ENCODE assay signal across 17 cellular contexts in genomic region chr5:59923465-59923864, GRCh38. TPM values are rescaled to one million over a fixed set of nuclear protein-coding genes. Genes with fewer than 3 reads are reported as not detected.
A peak's percentile ranks its signal among the peaks of the same experiment; 100 is the strongest.
DNase-seq lines count a peak whose midpoint lies in the region; ATAC-seq, FAIRE-seq and TF ChIP-seq lines count a peak whose summit lies in the region.
"Had no signal": no experiment of that assay in that cellular context is flagged by ENCODE, and none has a peak within 500 bp of the region (broad histone marks: within the 10 kb centered on the region; RNA-seq: fewer than 3 reads in every experiment).

No MANE protein-coding gene starts in this region.

- H3K4me3 Mint-ChIP-seq in H9: no peak overlapping the region
- H3K4me3 Mint-ChIP-seq: activated naive CD8-positive, alpha-beta T cell treated with anti-CD3 and anti-CD28 coated beads, Interleukin-2, amount 50 U/mL, for 24 hours; CD4-positive, CD25-positive, alpha-beta regulatory T cell; dendritic cell treated with granulocyte-macrophage colony-stimulating factor and Interleukin-4, amounts not matched to agents 40 ng/mL and 50 ng/mL, for 4 days had no signal

- no peak overlapping the region for H2BK12ac ChIP-seq in H9 (ENCODE audit: insufficient read length, low read depth, low read length)

- no peak overlapping the region for H3K27ac Mint-ChIP-seq in H9
- H3K27ac Mint-ChIP-seq: activated naive CD8-positive, alpha-beta T cell treated with anti-CD3 and anti-CD28 coated beads, Interleukin-2, amount 50 U/mL, for 24 hours; CD4-positive, CD25-positive, alpha-beta regulatory T cell; dendritic cell treated with granulocyte-macrophage colony-stimulating factor and Interleukin-4, amounts not matched to agents 40 ng/mL and 50 ng/mL, for 4 days had no signal

- H3K36me3 ChIP-seq in WERI-Rb-1 (no peaks in the 10 kb centered on the region), hepatocyte (replicated peaks; ENCODE audit: insufficient read depth, low read depth) (no peaks in the 10 kb centered on the region)

- peak; percentile 11 for DNase-seq in AG08395 (ENCODE audit: low spot score)
- DNase-seq in H9: no peak
- DNase-seq in WERI-Rb-1: peak; percentile 61
- DNase-seq in hepatocyte (ENCODE audit: low spot score): peak; percentile 7
- no peak for DNase-seq in GM12892 (ENCODE audit: insufficient read length)
- DNase-seq in NCI-H1092 treated with DMSO at 0.1 percent for 48 hours (lab: John Stamatoyannopoulos, UW): no peak
- DNase-seq: activated CD8-positive, alpha-beta memory T cell treated with anti-CD3 and anti-CD28 coated beads, Interleukin-2, amount 50 U/mL, for 48 hours; activated naive CD8-positive, alpha-beta T cell treated with anti-CD3 and anti-CD28 coated beads, Interleukin-2, amount 50 U/mL, for 24 hours; CD4-positive, CD25-positive, alpha-beta regulatory T cell; Karpas-422; kidney glomerular epithelial cell; NK-92 treated with Interleukin-12 subunit alpha and Interleukin-12 subunit beta, amount 100 ng/mL, for 24 hours had no signal

- H3K4me1 Mint-ChIP-seq in H9: peaks cover 9 to 13% of the 10 kb centered on the region in 2 experiments
- H3K4me1 Mint-ChIP-seq: activated naive CD8-positive, alpha-beta T cell treated with anti-CD3 and anti-CD28 coated beads, Interleukin-2, amount 50 U/mL, for 24 hours; CD4-positive, CD25-positive, alpha-beta regulatory T cell had no signal

- H3K9me2 ChIP-seq in hepatocyte (replicated peaks; ENCODE audit: insufficient read depth): no peaks in the 10 kb centered on the region

- no peak overlapping the region for H4K8ac ChIP-seq in H9 (replicated peaks; ENCODE audit: insufficient read length, low read depth, low read length)

- TF ChIP-seq CTCF in H9 (conservative IDR thresholded peaks at IDR 0.05) (peak; percentile 44), WERI-Rb-1 (IDR thresholded peaks at IDR 0.05; ENCODE audit: low read depth, low read length) (peak; percentile 41; the same call in 1 of the 2 replicates), hepatocyte (IDR thresholded peaks at IDR 0.05; ENCODE audit: poor library complexity) (no peak)

- H3K9me3 ChIP-seq in H9 (ENCODE audit: control insufficient read depth, low read depth, low read length) (no peaks in the 10 kb centered on the region), WERI-Rb-1 (ENCODE audit: severe bottlenecking) (no peaks in the 10 kb centered on the region), hepatocyte (ENCODE audit: low read depth) (no peaks in the 10 kb centered on the region)

- H4K20me1 ChIP-seq in H9 (ENCODE audit: control insufficient read depth, insufficient read depth, insufficient read length) (no peaks in the 10 kb centered on the region), hepatocyte (ENCODE audit: insufficient read depth, poor library complexity, severe bottlenecking) (no peaks in the 10 kb centered on the region)

- H3K4me3 ChIP-seq in WERI-Rb-1 (ENCODE audit: low read depth, low read length) (no peak overlapping the region), hepatocyte (no peak overlapping the region)

- no CpG with 5 or more reads among the region's 3 CpGs for WGBS in H9 (ENCODE audit: extremely low coverage, insufficient read length, low lambda C conversion rate)
- WGBS in hepatocyte (ENCODE audit: low lambda C conversion rate, missing lambda C conversion rate): 88% methylated on average over 3 of the region's 3 CpGs

- no peaks in the 10 kb centered on the region for H3K79me2 ChIP-seq in H9 (ENCODE audit: insufficient read depth, low read length)
- H3K79me2 ChIP-seq in hepatocyte: no peaks in the 10 kb centered on the region

- TF ChIP-seq POLR2A in GM12892 (IDR thresholded peaks at IDR 0.05; ENCODE audit: low read depth, low read length): no peak

- no peak for FAIRE-seq in GM12892 (lab: Jason Lieb, UNC)

- H3K36me3 Mint-ChIP-seq in H9 (ENCODE audit: insufficient read depth in 1 of 3, low read depth in 3 of 3): no peaks in the 10 kb centered on the region
- H3K36me3 Mint-ChIP-seq: CD4-positive, CD25-positive, alpha-beta regulatory T cell had no signal

- no peak overlapping the region for H2BK20ac ChIP-seq in H9 (ENCODE audit: low read depth, low read length, poor library complexity, severe bottlenecking)

- no peak overlapping the region for H2BK5ac ChIP-seq in H9 (ENCODE audit: insufficient read length, low read length)

- no peak overlapping the region for H3K9ac ChIP-seq in H9 (ENCODE audit: extremely low read depth, insufficient read length, low read length)

- no peak overlapping the region for H3K14ac ChIP-seq in H9 (ENCODE audit: insufficient read depth, low read length)

- H3K56ac ChIP-seq in H9 (ENCODE audit: insufficient read length, low read depth, low read length): no peak overlapping the region

- no peak overlapping the region for H3K4ac ChIP-seq in H9 (ENCODE audit: low read depth, low read length)

- H3K27me3 ChIP-seq in H9 (ENCODE audit: insufficient read depth, low read length) (no peaks in the 10 kb centered on the region), WERI-Rb-1 (ENCODE audit: insufficient read depth, low read depth, severe bottlenecking) (no peaks in the 10 kb centered on the region), hepatocyte (no peaks in the 10 kb centered on the region)

- no peaks in the 10 kb centered on the region for H3K9me3 Mint-ChIP-seq in H9
- H3K9me3 Mint-ChIP-seq: dendritic cell treated with granulocyte-macrophage colony-stimulating factor and Interleukin-4, amounts not matched to agents 40 ng/mL and 50 ng/mL, for 4 days had no signal

- H3T11ph ChIP-seq in H9 (ENCODE audit: low read length): no peak overlapping the region

- H3K4me1 ChIP-seq in H9 (ENCODE audit: insufficient read depth, low read length): peaks cover 6% of the 10 kb centered on the region; the same call in 1 of the 2 replicates
- H3K4me1 ChIP-seq in hepatocyte (ENCODE audit: insufficient read depth): no peaks in the 10 kb centered on the region

- no peak overlapping the region for H4K91ac ChIP-seq in H9 (ENCODE audit: insufficient read length, low read depth, low read length)

- H3K23ac ChIP-seq in H9 (ENCODE audit: insufficient read length, low read depth, low read length): no peak overlapping the region

- no peaks in the 10 kb centered on the region for H3K23me2 ChIP-seq in H9 (ENCODE audit: insufficient read length, low read depth, low read length, poor library complexity, severe bottlenecking)

- H3K4me2 ChIP-seq in H9 (ENCODE audit: insufficient read depth, insufficient read length, low read length): no peak overlapping the region
- no peak overlapping the region for H3K4me2 ChIP-seq in hepatocyte

- H3K79me1 ChIP-seq in H9 (ENCODE audit: insufficient read depth, low read depth, low read length, poor library complexity, severe bottlenecking): no peaks in the 10 kb centered on the region

- H3K27ac ChIP-seq in H9 (ENCODE audit: insufficient read length, low read depth, low read length) (no peak overlapping the region), WERI-Rb-1 (no peak overlapping the region), hepatocyte (no peak overlapping the region)
- H3K27ac ChIP-seq: VCaP had no signal

- no peak overlapping the region for H2BK15ac ChIP-seq in H9 (ENCODE audit: low read depth, low read length)

- no peak overlapping the region for H2AK5ac ChIP-seq in H9 (ENCODE audit: insufficient read length, low read length)

- no peak overlapping the region for H2BK120ac ChIP-seq in H9 (ENCODE audit: low read depth, low read length, poor library complexity, severe bottlenecking)

- ATAC-seq in HG03159 (IDR thresholded peaks at IDR 0.05; ENCODE audit: unreplicated experiment): no peak
- no peak for ATAC-seq in GM21447 (IDR thresholded peaks at IDR 0.05; ENCODE audit: unreplicated experiment)
- ATAC-seq: activated naive CD8-positive, alpha-beta T cell treated with anti-CD3 and anti-CD28 coated beads, Interleukin-2, amount 50 U/mL, for 24 hours; sciatic nerve had no signal

- H4K5ac ChIP-seq in H9 (ENCODE audit: insufficient read length, low read depth, low read length): no peak overlapping the region

- peaks cover 3% of the 10 kb centered on the region; the same call in 1 of the 2 replicates for H3K27me3 Mint-ChIP-seq in H9 (ENCODE audit: low read depth)
- H3K27me3 Mint-ChIP-seq: activated naive CD8-positive, alpha-beta T cell treated with anti-CD3 and anti-CD28 coated beads, Interleukin-2, amount 50 U/mL, for 24 hours; CD4-positive, CD25-positive, alpha-beta regulatory T cell; dendritic cell treated with granulocyte-macrophage colony-stimulating factor and Interleukin-4, amounts not matched to agents 40 ng/mL and 50 ng/mL, for 4 days had no signal

- H3K18ac ChIP-seq in H9 (ENCODE audit: insufficient read length, low read depth, low read length): no peak overlapping the region

- H2AFZ ChIP-seq in H9 (ENCODE audit: low read length) (no peak overlapping the region), hepatocyte (no peak overlapping the region)

RNA-seq across cellular contexts. Expression of gene PDE4D, which starts 29.9 kb away (rescaled TPM):
- total RNA-seq in H9 (2021) (1.7 and 2.1 TPM in 2 replicates), hepatocyte (42.2 and 45.2 TPM in 2 replicates)
- polyA plus RNA-seq in hepatocyte: 14.5 and 21.5 TPM in 2 replicates
- 2.7 TPM for polyA plus RNA-seq in GM12892 (2012; ENCODE audit: missing spikeins)

Comparison
In these comparisons a context has a peak if more than half of its experiments do, and no peak if none do; other contexts are left out.
1. DNase-seq: peak in AG08395 (single experiment), WERI-Rb-1 (single experiment) and hepatocyte (single experiment); none in H9 (single experiment), GM12892 (single experiment) and NCI-H1092 treated with DMSO at 0.1 percent for 48 hours (single experiment).
2. RNA of gene PDE4D, which starts 29.9 kb away (total RNA-seq): 42.2 to 45.2 TPM in hepatocyte; 1.7 to 2.1 TPM in H9; every median in the first group is over 10 times any median in the second.